In genomic region chr9:98260635-98261034, GRCh38 we compare ENCODE assay signal across 19 cellular contexts. TPM values are rescaled to one million over a fixed set of nuclear protein-coding genes. Genes with fewer than 3 reads are reported as not detected.
DNase-seq lines count a peak whose midpoint lies in the region; ATAC-seq, FAIRE-seq and TF ChIP-seq lines count a peak whose summit lies in the region.
"Had no signal": no experiment of that assay in that cellular context is flagged by ENCODE, and none has a peak within 500 bp of the region (broad histone marks: within the 10 kb centered on the region; RNA-seq: fewer than 3 reads in every experiment).

No MANE protein-coding gene starts in this region.

- in situ Hi-C loops in K562 (cut with MboI): loop anchor here (5.0 to 25.0 kb wide), 3 partner anchors 53 to 348 kb away; partner anchors contain the start of genes TRIM14 and TRMO

- no peaks in the 10 kb centered on the region for H3F3A ChIP-seq in PC-3 (ENCODE audit: low read length, unreplicated experiment)

- FAIRE-seq in K562 (lab: Jason Lieb, UNC): peak; percentile 40
- FAIRE-seq: GM12878, GM19239, H54, HTR-8/SVneo had no signal

- H4K20me1 ChIP-seq in K562 (replicated peaks; ENCODE audit: control insufficient read depth, insufficient read depth, low read length) (no peaks in the 10 kb centered on the region), osteoblast (ENCODE audit: insufficient read depth, low read length) (no peaks in the 10 kb centered on the region), PC-3 (ENCODE audit: low read length) (no peaks in the 10 kb centered on the region)
- H4K20me1 ChIP-seq: BLaER1 treated with 17β-estradiol and CSF1 and Interleukin-3, amounts not matched to agents 10 nM and 100 nM had no signal

- peak overlapping the region; percentile 26 to 44; a peak in 2 of 4 replicates for H3K9ac ChIP-seq in K562 (ENCODE audit: insufficient read depth in 1 of 2, low read depth in 2 of 2, low read length in 2 of 2)
- H3K9ac ChIP-seq in PC-3 (ENCODE audit: low read length): no peak overlapping the region
- H3K9ac ChIP-seq: BLaER1 treated with 17β-estradiol and CSF1 and Interleukin-3, amounts not matched to agents 10 nM and 100 nM; GM23248 had no signal

- TF ChIP-seq RAD21 in K562 (CRISPR knock-in tag; conservative IDR thresholded peaks at IDR 0.05 in 1 of 2, IDR thresholded peaks at IDR 0.05 in 1 of 2): no peak

- no peak for TF ChIP-seq POLR2A in K562 (conservative IDR thresholded peaks at IDR 0.05)

- ATAC-seq in K562 (peak; percentile 4; the same call in 1 of the 3 replicates), GM21723 (IDR thresholded peaks at IDR 0.05; ENCODE audit: unreplicated experiment) (no peak), PC-3 (no peak)
- ATAC-seq: CD8-positive, alpha-beta T cell; GM12878 had no signal

- no peaks in the 10 kb centered on the region for H3K36me3 ChIP-seq in K562 (ENCODE audit: control insufficient read depth, insufficient read depth, low read length)
- no peaks in the 10 kb centered on the region for H3K36me3 ChIP-seq in osteoblast (ENCODE audit: insufficient read depth, low read length)
- H3K36me3 ChIP-seq in PC-3 (ENCODE audit: low read depth, low read length): no peaks in the 10 kb centered on the region
- H3K36me3 ChIP-seq: BLaER1 treated with 17β-estradiol and CSF1 and Interleukin-3, amounts not matched to agents 10 nM and 100 nM had no signal

- H3K9me1 ChIP-seq in K562 (ENCODE audit: control insufficient read depth, insufficient read depth, low read length): no peaks in the 10 kb centered on the region

- POLR2A ChIA-PET in K562 (lab: Yijun Ruan, JAX): no interaction called here
- POLR2A ChIA-PET in PC-3 (lab: Charles Lee; ENCODE audit: unreplicated experiment): no interaction called here

- H3K79me2 ChIP-seq in K562 (ENCODE audit: control insufficient read depth, insufficient read depth, low read length): peaks cover 6% of the 10 kb centered on the region; the same call in 2 of the 3 replicates
- peaks cover 5% of the 10 kb centered on the region for H3K79me2 ChIP-seq in osteoblast (ENCODE audit: insufficient read depth, low read length)
- H3K79me2 ChIP-seq in PC-3 (ENCODE audit: low read length): no peaks in the 10 kb centered on the region

- no peaks in the 10 kb centered on the region for H3K9me2 ChIP-seq in PC-3 (replicated peaks; ENCODE audit: low read length)

- BruUV-seq in K562 (replicated peaks; lab: Mats Ljungman, UMichigan) (no TSS peak), PC-3 (replicated peaks; lab: Mats Ljungman, UMichigan) (no TSS peak)

- peak; percentile 21 for DNase-seq in activated CD8-positive, alpha-beta memory T cell treated with anti-CD3 and anti-CD28 coated beads for 24 hours
- DNase-seq in activated CD8-positive, alpha-beta memory T cell treated with anti-CD3 and anti-CD28 coated beads, Interleukin-2, amount 50 U/mL, for 48 hours: no peak
- peak; percentile 76 for DNase-seq in NCI-H82 (lab: John Stamatoyannopoulos, UW)
- DNase-seq in K562 (ENCODE audit: extremely low read depth in 1 of 4, low spot score in 3 of 4): peak in 1 of 4 experiments; percentile 50
- no peak for DNase-seq in osteoblast (ENCODE audit: insufficient read length, low spot score, missing footprints)
- DNase-seq in PC-3: no peak
- DNase-seq: Calu3; CD8-positive, alpha-beta T cell; DND-41; EL; GM23248; HCEC 1CT had no signal

- no peak for TF ChIP-seq CTCF in K562 (IDR thresholded peaks at IDR 0.05 in 2 of 3, conservative IDR thresholded peaks at IDR 0.05 in 1 of 3; ENCODE audit: insufficient read depth in 2 of 3, low read depth in 1 of 3, low read length in 3 of 3)
- TF ChIP-seq CTCF in osteoblast (IDR thresholded peaks at IDR 0.05; ENCODE audit: extremely low read depth, low read depth, low read length): no peak
- TF ChIP-seq CTCF in PC-3 (conservative IDR thresholded peaks at IDR 0.05; ENCODE audit: low read depth, low read length): no peak

- H3K9me3 ChIP-seq in K562 (replicated peaks; ENCODE audit: control insufficient read depth, insufficient read depth, low read depth, low read length) (no peaks in the 10 kb centered on the region), osteoblast (ENCODE audit: low read depth, low read length) (no peaks in the 10 kb centered on the region), PC-3 (ENCODE audit: low read length) (no peaks in the 10 kb centered on the region)
- H3K9me3 ChIP-seq: BLaER1 treated with 17β-estradiol and CSF1 and Interleukin-3, amounts not matched to agents 10 nM and 100 nM had no signal

- intact Hi-C loops in K562 (cut with micrococcal nuclease): no loop called here
- intact Hi-C loops in PC-3 (cut with micrococcal nuclease): loop anchor here (5.0 kb wide), 1 partner anchor 68 kb away; the partner anchor contains the start of gene CORO2A

- H2AFZ ChIP-seq in K562 (ENCODE audit: low read depth, low read length) (peak overlapping the region; percentile 90), osteoblast (ENCODE audit: low read length) (peak overlapping the region; percentile 36), PC-3 (ENCODE audit: low read length) (no peak overlapping the region)

- whole genome bisulfite sequencing in K562 (ENCODE audit: insufficient coverage, low coverage, missing lambda C conversion rate): 33% methylated on average over 5 of the region's 5 CpGs

- H3K4me1 ChIP-seq in K562 (replicated peaks in 1 of 2; ENCODE audit: control insufficient read depth in 2 of 2, insufficient read depth in 2 of 2, low read length in 2 of 2) (peaks cover 6 to 13% of the 10 kb centered on the region in 2 experiments; a peak in 3 of 5 replicates), osteoblast (ENCODE audit: insufficient read depth, low read length) (peaks cover 6% of the 10 kb centered on the region), PC-3 (ENCODE audit: insufficient read depth, low read length) (peaks cover 7% of the 10 kb centered on the region; the same call in 1 of the 2 replicates)

- H3K4me3 ChIP-seq in K562 (no peak overlapping the region), osteoblast (ENCODE audit: insufficient read depth, low read length) (no peak overlapping the region), PC-3 (ENCODE audit: low read length) (no peak overlapping the region)
- H3K4me3 ChIP-seq: BLaER1 treated with 17β-estradiol and CSF1 and Interleukin-3, amounts not matched to agents 10 nM and 100 nM; GM12878; GM23248 had no signal

- H3K4me2 ChIP-seq in K562 (ENCODE audit: insufficient read depth, low read length) (peak overlapping the region; percentile 50), osteoblast (ENCODE audit: insufficient read depth, low read length) (no peak overlapping the region), PC-3 (ENCODE audit: low read length) (no peak overlapping the region)
- H3K4me2 ChIP-seq: BLaER1 treated with 17β-estradiol and CSF1 and Interleukin-3, amounts not matched to agents 10 nM and 100 nM had no signal

- H3K27me3 ChIP-seq in K562 (ENCODE audit: control insufficient read depth in 2 of 2, insufficient read depth in 2 of 2, low read length in 2 of 2) (no peaks in the 10 kb centered on the region), osteoblast (ENCODE audit: insufficient read depth, low read length) (no peaks in the 10 kb centered on the region), PC-3 (ENCODE audit: low read length) (no peaks in the 10 kb centered on the region)
- H3K27me3 ChIP-seq: BLaER1 treated with 17β-estradiol and CSF1 and Interleukin-3, amounts not matched to agents 10 nM and 100 nM had no signal

- no peak for TF ChIP-seq EP300 in K562 (IDR thresholded peaks at IDR 0.05; ENCODE audit: low read length)

- peak overlapping the region; percentile 59 for H3K27ac ChIP-seq in K562 (ENCODE audit: extremely low read depth, low read depth, low read length)
- no peak overlapping the region for H3K27ac ChIP-seq in osteoblast (ENCODE audit: low read depth, low read length)
- H3K27ac ChIP-seq in PC-3 (ENCODE audit: low read length): no peak overlapping the region
- H3K27ac ChIP-seq: BLaER1 treated with 17β-estradiol and CSF1 and Interleukin-3, amounts not matched to agents 10 nM and 100 nM; GM23248; HL-60 had no signal

- CTCF ChIA-PET in K562 (lab: Yijun Ruan, JAX; ENCODE audit: low intra/inter-chr PET ratio): interaction anchor here (0.6 kb wide), 1 partner anchor 159 kb away, joined by 5 read pairs; no protein-coding TSS in a partner anchor
- CTCF ChIA-PET in PC-3 (lab: Charles Lee): no interaction called here

TF ChIP-seq in K562, 482 proteins besides CTCF, POLR2A, EP300 and RAD21 (continues in another document):
- TF ChIP-seq NR4A1 (CRISPR knock-in tag; IDR thresholded peaks at IDR 0.05) (no peak), NR4A1 (tag; IDR thresholded peaks at IDR 0.05) (0 out of 2 replicates have a peak, but pooled peaks have one; percentile 23)

RNA-seq across cellular contexts. Expression of gene TBC1D2, which starts 5.2 kb away (rescaled TPM):
- 7.6 and 15.3 TPM in 2 replicates for total RNA-seq in K562 (2011; cell fraction: chromatin; rRNA removed; ENCODE audit: low replicate concordance)
- total RNA-seq in K562 (2011; cell fraction: nucleolus; rRNA removed): 9.9 and 12.0 TPM in 2 replicates
- total RNA-seq in K562 (2011; cell fraction: nucleoplasm; rRNA removed): 6.6 and 7.3 TPM in 2 replicates
- total RNA-seq in K562 (2014; rRNA removed) (5.3 and 6.1 TPM in 2 replicates), K562 (2014; rRNA removed; fragmentation: Illumina TruSeq; extraction: Trizol) (1.4 and 1.8 TPM in 2 replicates), K562 (2015; rRNA removed; fragmentation: Illumina TruSeq; extraction: Trizol) (3.2 and 3.8 TPM in 2 replicates), K562 (2021) (6.1 and 7.0 TPM in 2 replicates), osteoblast (114 and 128 TPM in 2 replicates), PC-3 (2014; rRNA removed) (7.4 and 8.2 TPM in 2 replicates)
- polyA plus RNA-seq in K562 (2011; rRNA removed) (2.5 and 3.5 TPM in 2 replicates), K562 (2014; fragmentation: Illumina TruSeq; extraction: Trizol) (2.2 and 3.9 TPM in 2 replicates), K562 (2014; fragmentation: Nextera tagmentation; extraction: Ambion mirVana) (under 1 TPM; 0.10 to 0.21 TPM), K562 (2014; rRNA removed) (5.2 and 5.4 TPM in 2 replicates)
- polyA plus RNA-seq in K562 (2011; cell fraction: cytosol; rRNA removed): 2.7 and 8.4 TPM in 2 replicates
- 5.7 and 10.1 TPM in 2 replicates for polyA plus RNA-seq in K562 (2011; cell fraction: nucleus; rRNA removed)
- 4.8 and 7.1 TPM in 2 replicates for polyA plus RNA-seq in K562 (2012)
- polyA minus RNA-seq in K562 (2011; rRNA and poly(A)+ RNA removed): 2.8 and 4.0 TPM in 2 replicates
- polyA minus RNA-seq in K562 (2011; cell fraction: cytosol; rRNA and poly(A)+ RNA removed): 4.3 and 4.5 TPM in 2 replicates
- 4.8 and 5.6 TPM in 2 replicates for polyA minus RNA-seq in K562 (2011; cell fraction: nucleus; rRNA and poly(A)+ RNA removed)

Comparison
In these comparisons a context has a peak if more than half of its experiments do, and no peak if none do; other contexts are left out.
1. DNase-seq: peak in activated CD8-positive, alpha-beta memory T cell treated with anti-CD3 and anti-CD28 coated beads for 24 hours (single experiment) and NCI-H82 (single experiment); none in activated CD8-positive, alpha-beta memory T cell treated with anti-CD3 and anti-CD28 coated beads, Interleukin-2, amount 50 U/mL, for 48 hours (single experiment), osteoblast (single experiment) and PC-3 (single experiment).